ENCODE assay signal across 19 cellular contexts in the genomic region with DNA sequence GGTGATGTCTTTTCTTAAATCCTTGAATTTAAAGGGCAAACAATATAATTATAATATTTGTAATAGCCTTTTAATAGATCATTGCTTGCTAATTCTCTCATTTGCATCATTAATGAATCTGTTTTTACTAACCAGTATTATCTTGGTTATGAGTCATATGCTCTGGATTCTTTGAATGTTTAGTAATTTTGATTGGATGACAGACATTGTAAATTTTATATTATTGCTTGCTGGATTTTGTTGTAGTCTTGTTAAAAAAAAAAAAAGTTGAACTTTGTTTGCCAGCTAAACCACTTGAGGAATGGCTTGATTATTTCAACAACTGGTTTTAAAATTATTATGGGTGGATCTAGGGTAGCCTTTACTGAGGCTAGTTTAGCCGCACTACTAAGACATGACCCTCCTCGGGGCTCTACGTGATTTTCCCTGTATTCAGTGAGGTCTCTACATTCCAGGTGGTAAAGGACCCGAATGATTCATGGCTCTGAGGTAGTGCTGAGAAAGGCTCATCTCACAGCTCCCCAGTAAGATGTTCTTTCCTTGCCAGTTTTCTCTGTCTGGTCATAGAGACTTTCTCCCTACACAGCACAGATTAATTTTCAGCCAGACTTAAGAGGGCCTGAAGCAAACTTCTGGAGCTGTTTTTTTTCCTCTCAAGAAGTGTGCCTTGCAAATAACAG.
A peak's percentile ranks its signal among the peaks of the same experiment; 100 is the strongest.
DNase-seq lines count a peak whose midpoint lies in the region; ATAC-seq and TF ChIP-seq lines count a peak whose summit lies in the region.
"Had no signal": no experiment of that assay in that cellular context is flagged by ENCODE, and none has a peak within 500 bp of the region (broad histone marks: within the 10 kb centered on the region; RNA-seq: fewer than 3 reads in every experiment).

No MANE protein-coding gene starts in this region.

- H3K27ac ChIP-seq in skin epidermis = peak overlapping the region in 16 of 21 experiments; percentile 10 to 83 (median 63)
- H3K27ac ChIP-seq: cardiac muscle cell, HL-60 had no signal

- no peak for TF ChIP-seq CTCF in foreskin fibroblast (IDR thresholded peaks at IDR 0.05; ENCODE audit: low read depth, low read length)

- ATAC-seq in HG02885 (IDR thresholded peaks at IDR 0.05; ENCODE audit: poor library complexity, unreplicated experiment) = no peak
- ATAC-seq in GM21423 (IDR thresholded peaks at IDR 0.05; ENCODE audit: unreplicated experiment) = no peak

- DNase-seq in GM03348 (ENCODE audit: low spot score) (peak; percentile 72), T1000 (lab: John Stamatoyannopoulos, UW) (peak; percentile 28), foreskin fibroblast (peak; percentile 2 to 44), NCI-H526 (lab: John Stamatoyannopoulos, UW) (no peak)
- no peak for DNase-seq in activated naive CD4-positive, alpha-beta T cell treated with anti-CD3 and anti-CD28 coated beads, Interleukin-2, amount 50 U/mL, for 16 hours
- DNase-seq: activated naive CD4-positive, alpha-beta T cell treated with anti-CD3 and anti-CD28 coated beads, Interleukin-2, amount 10 ng/mL, durations not matched to agents 7 days and 5 days; activated T-cell treated with anti-CD3 and anti-CD28 coated beads for 4 hours; DMS153; endodermal cell; gastrocnemius medialis; KG1; NCI-H1417 treated with DMSO at 0.1 percent for 48 hours; SHP77; stimulated activated CD4-positive, alpha-beta T cell treated with anti-CD3 and anti-CD28 coated beads, Interleukin-12 subunit alpha, Interleukin-12 subunit beta, amount 100 ng/mL, for 4 hours had no signal

- H3K4me3 ChIP-seq in foreskin fibroblast (ENCODE audit: low read depth in 1 of 2, low read length in 2 of 2) = no peak overlapping the region
- no peak overlapping the region for H3K4me3 ChIP-seq in skin epidermis
- H3K4me3 ChIP-seq: cardiac muscle cell, gastrocnemius medialis had no signal

Comparison
In these comparisons a context has a peak if more than half of its experiments do, and no peak if none do; other contexts are left out.
1. DNase-seq: peak in GM03348 (single experiment), T1000 (single experiment) and foreskin fibroblast (2 of 2); none in NCI-H526 (0 of 2) and activated naive CD4-positive, alpha-beta T cell treated with anti-CD3 and anti-CD28 coated beads, Interleukin-2, amount 50 U/mL, for 16 hours (single experiment).